Comparison of ENCODE assay signal across 1 cellular context in the genomic region with DNA sequence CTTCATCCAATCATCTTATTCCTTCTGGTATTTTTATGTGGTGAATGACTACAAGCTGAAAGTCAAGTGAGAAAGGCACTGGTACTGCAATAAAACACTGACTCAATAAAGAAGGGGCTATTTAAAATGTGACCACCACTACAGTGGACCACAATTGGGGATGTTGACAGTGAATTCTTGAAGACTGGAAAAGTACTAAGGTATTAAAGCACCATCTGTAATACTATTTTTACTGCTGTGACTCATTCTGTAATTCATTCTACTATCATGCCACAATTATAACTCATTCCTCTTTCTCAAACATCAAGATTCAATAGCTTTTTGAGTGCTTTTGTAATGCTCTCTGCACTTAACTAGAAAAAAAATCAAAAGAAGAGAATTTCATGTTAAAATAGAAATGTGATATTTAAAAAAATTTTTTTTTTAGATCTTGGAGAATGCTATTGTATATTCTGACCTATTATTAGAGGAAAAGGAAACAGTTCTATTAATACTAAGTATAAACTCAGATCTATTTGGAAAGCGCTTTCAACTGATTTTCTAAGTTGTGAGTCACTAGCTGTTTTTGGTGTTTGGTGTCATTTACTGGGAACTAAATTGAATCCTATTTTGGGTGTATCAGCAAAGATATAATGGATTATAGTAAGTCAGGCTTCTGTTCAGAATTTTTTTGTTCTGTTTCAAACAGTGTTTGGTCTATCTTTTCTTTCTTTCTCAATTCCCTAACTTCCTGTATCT.
TF ChIP-seq lines count a peak whose summit lies in the region.

No MANE protein-coding gene starts in this region.

TF ChIP-seq in WTC11, 78 proteins besides CTCF, POLR2A, EP300 and RAD21 (continued from another document):
- TF ChIP-seq, protein P1, sequence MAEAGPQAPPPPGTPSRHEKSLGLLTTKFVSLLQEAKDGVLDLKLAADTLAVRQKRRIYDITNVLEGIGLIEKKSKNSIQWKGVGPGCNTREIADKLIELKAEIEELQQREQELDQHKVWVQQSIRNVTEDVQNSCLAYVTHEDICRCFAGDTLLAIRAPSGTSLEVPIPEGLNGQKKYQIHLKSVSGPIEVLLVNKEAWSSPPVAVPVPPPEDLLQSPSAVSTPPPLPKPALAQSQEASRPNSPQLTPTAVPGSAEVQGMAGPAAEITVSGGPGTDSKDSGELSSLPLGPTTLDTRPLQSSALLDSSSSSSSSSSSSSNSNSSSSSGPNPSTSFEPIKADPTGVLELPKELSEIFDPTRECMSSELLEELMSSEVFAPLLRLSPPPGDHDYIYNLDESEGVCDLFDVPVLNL (CRISPR knock-in tag; IDR thresholded peaks at IDR 0.05; ENCODE audit: borderline replicate concordance, low read depth) = no peak
- TF ChIP-seq SP1 (CRISPR knock-in tag; conservative IDR thresholded peaks at IDR 0.05) (no peak), ZNF396 (CRISPR knock-in tag; IDR thresholded peaks at IDR 0.05; ENCODE audit: borderline replicate concordance) (no peak), HMGA2 (CRISPR knock-in tag; IDR thresholded peaks at IDR 0.05) (no peak), ZNF219 (CRISPR knock-in tag; IDR thresholded peaks at IDR 0.05; ENCODE audit: borderline replicate concordance) (no peak)
- TF ChIP-seq, protein P2, sequence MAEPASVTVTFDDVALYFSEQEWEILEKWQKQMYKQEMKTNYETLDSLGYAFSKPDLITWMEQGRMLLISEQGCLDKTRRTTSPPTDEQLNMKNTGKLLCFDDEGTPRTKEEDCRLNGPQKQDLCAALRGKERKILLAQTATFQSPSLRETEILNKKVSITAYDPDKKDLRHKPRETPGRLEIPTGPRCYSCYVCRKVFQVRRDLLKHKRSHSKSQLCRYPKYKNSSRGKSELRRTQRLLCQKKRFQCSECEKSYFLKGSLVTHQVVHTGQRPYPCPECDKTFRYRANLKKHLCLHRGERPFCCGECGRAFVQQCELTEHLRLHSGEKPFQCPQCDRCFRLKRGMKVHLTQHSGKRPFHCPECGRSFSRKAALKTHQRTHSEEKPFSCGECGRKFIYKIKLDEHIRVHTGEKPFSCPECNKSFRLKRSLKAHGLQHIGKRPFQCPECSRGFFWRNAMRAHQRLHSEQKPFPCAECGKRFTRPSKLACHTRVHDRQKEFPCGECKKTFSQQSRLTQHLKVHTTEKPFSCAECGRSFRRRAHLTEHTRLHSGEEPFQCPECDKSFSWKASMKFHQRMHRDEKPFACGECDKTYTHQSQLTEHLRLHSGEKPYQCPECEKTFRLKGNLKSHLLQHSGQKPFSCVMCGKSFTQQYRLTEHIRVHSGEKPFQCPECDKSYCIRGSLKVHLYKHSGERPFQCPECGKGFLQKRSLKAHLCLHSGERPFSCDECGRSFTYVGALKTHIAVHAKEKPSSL (CRISPR knock-in tag; conservative IDR thresholded peaks at IDR 0.05) = no peak
- TF ChIP-seq, protein P3, sequence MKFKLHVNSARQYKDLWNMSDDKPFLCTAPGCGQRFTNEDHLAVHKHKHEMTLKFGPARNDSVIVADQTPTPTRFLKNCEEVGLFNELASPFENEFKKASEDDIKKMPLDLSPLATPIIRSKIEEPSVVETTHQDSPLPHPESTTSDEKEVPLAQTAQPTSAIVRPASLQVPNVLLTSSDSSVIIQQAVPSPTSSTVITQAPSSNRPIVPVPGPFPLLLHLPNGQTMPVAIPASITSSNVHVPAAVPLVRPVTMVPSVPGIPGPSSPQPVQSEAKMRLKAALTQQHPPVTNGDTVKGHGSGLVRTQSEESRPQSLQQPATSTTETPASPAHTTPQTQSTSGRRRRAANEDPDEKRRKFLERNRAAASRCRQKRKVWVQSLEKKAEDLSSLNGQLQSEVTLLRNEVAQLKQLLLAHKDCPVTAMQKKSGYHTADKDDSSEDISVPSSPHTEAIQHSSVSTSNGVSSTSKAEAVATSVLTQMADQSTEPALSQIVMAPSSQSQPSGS (CRISPR knock-in tag; IDR thresholded peaks at IDR 0.05; ENCODE audit: borderline replicate concordance, low read depth) = no peak
- TF ChIP-seq, protein P4, sequence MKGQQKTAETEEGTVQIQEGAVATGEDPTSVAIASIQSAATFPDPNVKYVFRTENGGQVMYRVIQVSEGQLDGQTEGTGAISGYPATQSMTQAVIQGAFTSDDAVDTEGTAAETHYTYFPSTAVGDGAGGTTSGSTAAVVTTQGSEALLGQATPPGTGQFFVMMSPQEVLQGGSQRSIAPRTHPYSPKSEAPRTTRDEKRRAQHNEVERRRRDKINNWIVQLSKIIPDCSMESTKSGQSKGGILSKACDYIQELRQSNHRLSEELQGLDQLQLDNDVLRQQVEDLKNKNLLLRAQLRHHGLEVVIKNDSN (CRISPR knock-in tag; IDR thresholded peaks at IDR 0.05) = no peak
- TF ChIP-seq, protein P5, sequence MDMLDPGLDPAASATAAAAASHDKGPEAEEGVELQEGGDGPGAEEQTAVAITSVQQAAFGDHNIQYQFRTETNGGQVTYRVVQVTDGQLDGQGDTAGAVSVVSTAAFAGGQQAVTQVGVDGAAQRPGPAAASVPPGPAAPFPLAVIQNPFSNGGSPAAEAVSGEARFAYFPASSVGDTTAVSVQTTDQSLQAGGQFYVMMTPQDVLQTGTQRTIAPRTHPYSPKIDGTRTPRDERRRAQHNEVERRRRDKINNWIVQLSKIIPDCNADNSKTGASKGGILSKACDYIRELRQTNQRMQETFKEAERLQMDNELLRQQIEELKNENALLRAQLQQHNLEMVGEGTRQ (CRISPR knock-in tag; IDR thresholded peaks at IDR 0.05) = no peak
